ENCODE assay signal across 8 cellular contexts in the genomic region with DNA sequence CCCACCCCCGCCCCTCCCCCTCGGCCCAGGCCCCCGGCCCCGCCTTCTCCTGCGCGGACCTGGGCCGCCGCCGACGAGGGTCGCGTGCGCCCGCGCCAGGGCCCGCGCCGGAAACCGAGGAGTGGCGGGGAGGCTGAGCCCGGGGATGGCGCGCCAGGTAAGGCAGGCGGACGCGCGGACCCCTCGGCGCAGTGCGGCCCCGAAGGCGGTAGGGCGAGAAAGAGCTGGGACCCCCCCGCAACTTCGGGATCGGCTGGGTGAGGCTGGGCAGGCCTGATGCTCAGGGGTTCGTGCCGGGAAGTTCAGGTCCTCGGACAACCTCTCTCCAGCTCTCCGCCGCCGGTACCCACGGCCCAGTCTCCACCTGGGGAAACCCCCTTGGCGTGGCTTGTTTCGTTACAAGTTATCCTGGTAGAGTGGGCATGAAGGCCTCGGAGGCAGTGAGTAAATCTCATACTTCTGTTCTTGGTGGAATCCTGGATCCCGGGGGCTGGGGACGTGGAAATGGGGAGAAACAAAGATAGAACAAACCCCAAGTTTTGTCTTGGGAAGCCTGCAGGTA. TPM values are rescaled to one million over a fixed set of nuclear protein-coding genes. Genes with fewer than 3 reads are reported as not detected.
DNase-seq lines count a peak whose midpoint lies in the region; ATAC-seq and TF ChIP-seq lines count a peak whose summit lies in the region.

No MANE protein-coding gene starts in this region.

- H3K9me3 ChIP-seq in SJSA1 (replicated peaks) (peaks cover 34% of the 10 kb centered on the region), duodenal mucosa (ENCODE audit: control insufficient read depth in 1 of 2, low read length in 2 of 2) (peaks cover 5 to 18% of the 10 kb centered on the region in 2 donors), uterus (peaks cover 0 to 10% of the 10 kb centered on the region in 2 donors)

- no peaks in the 10 kb centered on the region for H3K27me3 Mint-ChIP-seq in nephron (ENCODE audit: low read depth)

- H3K4me3 Mint-ChIP-seq in nephron: peak overlapping the region; percentile 90 to 95 (median 92)

- TF ChIP-seq CTCF in nephron (IDR thresholded peaks at IDR 0.05; ENCODE audit: unreplicated experiment in 3 of 3): no peak
- TF ChIP-seq CTCF in uterus (IDR thresholded peaks at IDR 0.05): no peak

- peak overlapping the region; percentile 81 for H3K4me3 ChIP-seq in SJSA1
- peak overlapping the region; percentile 70 to 81 for H3K4me3 ChIP-seq in duodenal mucosa (ENCODE audit: low read depth in 1 of 2, low read length in 2 of 2)
- peak overlapping the region; percentile 53 to 76 for H3K4me3 ChIP-seq in uterus

- H3K27ac ChIP-seq in SJSA1: peak overlapping the region; percentile 42; the same call in 1 of the 2 replicates
- H3K27ac ChIP-seq in duodenal mucosa (ENCODE audit: low read depth, low read length): no peak overlapping the region
- peak overlapping the region; percentile 66 to 86 for H3K27ac ChIP-seq in uterus

- peaks cover 11% of the 10 kb centered on the region for H3K36me3 Mint-ChIP-seq in nephron (ENCODE audit: low read depth)

- intact Hi-C loops in uterus (cut with DNase I; ENCODE audit: low total_unique reads): loop anchor here (5.0 kb wide), 2 partner anchors 57 to 122 kb away; partner anchors contain the start of genes ZNF467 and ZNF862

- peaks cover 20% of the 10 kb centered on the region for H3K9me3 Mint-ChIP-seq in nephron

- TF ChIP-seq POLR2A in GM10847 (IDR thresholded peaks at IDR 0.05; ENCODE audit: extremely low read depth, insufficient read length) (peak; percentile 39), uterus (IDR thresholded peaks at IDR 0.05) (no peak)

- ATAC-seq in HG02571 (IDR thresholded peaks at IDR 0.05; ENCODE audit: unreplicated experiment) (peak; percentile 15), GM18520 (IDR thresholded peaks at IDR 0.05; ENCODE audit: unreplicated experiment) (no peak)

- H3K27ac Mint-ChIP-seq in nephron: peak overlapping the region; percentile 14 to 68 (median 52)

- H3K4me1 ChIP-seq in SJSA1 (replicated peaks): peaks cover 13% of the 10 kb centered on the region
- peaks cover 0 to 15% of the 10 kb centered on the region in 2 donors for H3K4me1 ChIP-seq in duodenal mucosa (ENCODE audit: control insufficient read depth in 1 of 2, insufficient read depth in 2 of 2, low read length in 2 of 2)
- H3K4me1 ChIP-seq in uterus: no peaks in the 10 kb centered on the region

- H3K36me3 ChIP-seq in SJSA1: peaks cover 5% of the 10 kb centered on the region
- no peaks in the 10 kb centered on the region for H3K36me3 ChIP-seq in duodenal mucosa (ENCODE audit: control insufficient read depth in 1 of 2, insufficient read depth in 2 of 2, low read length in 2 of 2)
- no peaks in the 10 kb centered on the region for H3K36me3 ChIP-seq in uterus

- H3K9ac ChIP-seq in duodenal mucosa (ENCODE audit: low read depth in 1 of 2, low read length in 2 of 2): peak overlapping the region in 1 of 2 donors; percentile 51

- DNase-seq in SJSA1 (ENCODE audit: low read depth in 1 of 2, low spot score in 2 of 2) (peak; percentile 30 to 46), uterus (peak in 1 of 2 donors; percentile 49), DMS114 treated with DMSO at 0.1 percent for 48 hours (lab: John Stamatoyannopoulos, UW; ENCODE audit: unreplicated experiment) (no peak)

- peaks cover 30% of the 10 kb centered on the region for H3K4me1 Mint-ChIP-seq in nephron

- H3K27me3 ChIP-seq in SJSA1 (replicated peaks) (no peaks in the 10 kb centered on the region), duodenal mucosa (ENCODE audit: control insufficient read depth in 1 of 2, insufficient read depth in 2 of 2, low read length in 2 of 2) (no peaks in the 10 kb centered on the region), uterus (no peaks in the 10 kb centered on the region)

RNA-seq across cellular contexts. Expression of gene ZNF467, which starts 58.4 kb away (rescaled TPM):
- total RNA-seq in SJSA1 (2014; rRNA removed; shearing (Covaris generic)): not detected in 2 replicates
- total RNA-seq in uterus: 10 to 100 TPM in 3 of 4 donors, 1 to 10 TPM in 1; 5.2 to 23.6 (median 14.3) TPM
